Comparison of ENCODE assay signal across 33 cellular contexts in genomic region chr4:148405161-148405893, GRCh38.
"Had no signal": no experiment of that assay in that cellular context is flagged by ENCODE, and none has a peak within 500 bp of the region (broad histone marks: within the 10 kb centered on the region; RNA-seq: fewer than 3 reads in every experiment).

No MANE protein-coding gene starts in this region.

- H3K27ac ChIP-seq: breast epithelium, epithelial cell of prostate, esophagus squamous epithelium, heart right ventricle, skin epidermis, tibial artery, VCaP had no signal

- H3K9ac ChIP-seq: SK-N-SH had no signal

- H3K4me1 Mint-ChIP-seq: activated CD4-positive, alpha-beta T cell treated with anti-CD3 and anti-CD28 coated beads, Interleukin-2, amount 10 ng/mL, durations not matched to agents 24 days and 14 days; activated naive CD4-positive, alpha-beta T cell treated with anti-CD3 and anti-CD28 coated beads, Interleukin-2, amount 10 ng/mL, durations not matched to agents 7 days and 5 days; natural killer cell; stimulated activated effector memory CD8-positive, alpha-beta T cell treated with anti-CD3 and anti-CD28 coated beads, Interleukin-12 subunit alpha, Interleukin-12 subunit beta, amount 100 ng/mL, for 72 hours had no signal

- H3K4me3 ChIP-seq: breast epithelium, esophagus squamous epithelium, heart right ventricle, skin epidermis, tibial artery had no signal

- DNase-seq: activated CD4-positive, alpha-beta memory T cell treated with anti-CD3 and anti-CD28 coated beads for 36 hours; activated CD4-positive, alpha-beta T cell treated with anti-CD3 and anti-CD28 coated beads, Interleukin-2, amount 10 ng/mL, durations not matched to agents 24 days and 14 days; activated CD8-positive, alpha-beta memory T cell treated with anti-CD3 and anti-CD28 coated beads, Interleukin-2, amount 50 U/mL, for 48 hours; activated gamma-delta T cell; activated naive CD4-positive, alpha-beta T cell treated with anti-CD3 and anti-CD28 coated beads, Interleukin-2, amount 10 ng/mL, durations not matched to agents 7 days and 5 days; activated naive CD8-positive, alpha-beta T cell treated with anti-CD3 and anti-CD28 coated beads, Interleukin-2, amount 50 U/mL, for 24 hours; activated T-cell treated with anti-CD3 and anti-CD28 coated beads, Interleukin-2, amount 50 U/mL, for 24 hours; amygdala; central memory CD4-positive, alpha-beta T cell; effector CD8-positive, alpha-beta T cell; esophagus squamous epithelium; foreskin melanocyte; heart right ventricle; kidney glomerular epithelial cell; left ventricle myocardium superior; midbrain; natural killer cell; SK-N-SH; stimulated activated CD4-positive, alpha-beta T cell treated with anti-CD3 and anti-CD28 coated beads, Interleukin-4, amount 100 ng/mL, for 24 hours; stimulated activated naive CD8-positive, alpha-beta T cell treated with anti-CD3 and anti-CD28 coated beads, Interleukin-15, amount 100 ng/mL, for 72 hours; SW 1271; T-helper 9 cell; tibial artery had no signal

- H3K36me3 Mint-ChIP-seq: activated CD4-positive, alpha-beta memory T cell treated with anti-CD3 and anti-CD28 coated beads for 36 hours; activated naive CD4-positive, alpha-beta T cell treated with anti-CD3 and anti-CD28 coated beads, Interleukin-2, amount 10 ng/mL, durations not matched to agents 7 days and 5 days; natural killer cell; stimulated activated effector memory CD8-positive, alpha-beta T cell treated with anti-CD3 and anti-CD28 coated beads, Interleukin-12 subunit alpha, Interleukin-12 subunit beta, amount 100 ng/mL, for 72 hours had no signal

- ATAC-seq: activated CD4-positive, CD25-positive, alpha-beta regulatory T cell treated with anti-CD3 and anti-CD28 coated beads, Interleukin-2, amount 50 U/mL, for 24 hours; activated naive CD8-positive, alpha-beta T cell treated with anti-CD3 and anti-CD28 coated beads, Interleukin-2, amount 50 U/mL, for 24 hours; heart right ventricle; left ventricle myocardium superior; natural killer cell; sciatic nerve; stimulated activated effector memory CD8-positive, alpha-beta T cell treated with anti-CD3 and anti-CD28 coated beads, Interleukin-12 subunit alpha, Interleukin-12 subunit beta, amount 100 ng/mL, for 72 hours; stimulated activated naive CD8-positive, alpha-beta T cell treated with anti-CD3 and anti-CD28 coated beads, Interleukin-15, amount 100 ng/mL, for 72 hours had no signal

- H3K4me3 Mint-ChIP-seq: activated CD4-positive, alpha-beta memory T cell treated with anti-CD3 and anti-CD28 coated beads for 36 hours; activated CD4-positive, alpha-beta T cell treated with anti-CD3 and anti-CD28 coated beads, Interleukin-2, amount 10 ng/mL, durations not matched to agents 24 days and 14 days; activated naive CD4-positive, alpha-beta T cell treated with anti-CD3 and anti-CD28 coated beads, Interleukin-2, amount 10 ng/mL, durations not matched to agents 7 days and 5 days; activated naive CD8-positive, alpha-beta T cell treated with anti-CD3 and anti-CD28 coated beads, Interleukin-2, amount 50 U/mL, for 24 hours; activated T-cell treated with anti-CD3 and anti-CD28 coated beads, Interleukin-2, amount 50 U/mL, for 24 hours; memory B cell; natural killer cell; stimulated activated effector memory CD8-positive, alpha-beta T cell treated with anti-CD3 and anti-CD28 coated beads, Interleukin-12 subunit alpha, Interleukin-12 subunit beta, amount 100 ng/mL, for 72 hours; stimulated activated naive CD8-positive, alpha-beta T cell treated with anti-CD3 and anti-CD28 coated beads, Interleukin-15, amount 100 ng/mL, for 72 hours; T-helper 1 cell treated with Interleukin-12 subunit alpha and Interleukin-12 subunit beta and Interleukin-4 antibody, amounts not matched to agents 30 μg/mL and 1 μg/mL, for 36 hours had no signal

- H3K9me3 Mint-ChIP-seq: activated CD4-positive, alpha-beta memory T cell treated with anti-CD3 and anti-CD28 coated beads for 36 hours; activated CD4-positive, alpha-beta T cell treated with anti-CD3 and anti-CD28 coated beads, Interleukin-2, amount 10 ng/mL, durations not matched to agents 24 days and 14 days; activated naive CD4-positive, alpha-beta T cell treated with anti-CD3 and anti-CD28 coated beads, Interleukin-2, amount 10 ng/mL, durations not matched to agents 7 days and 5 days; activated naive CD8-positive, alpha-beta T cell treated with anti-CD3 and anti-CD28 coated beads, Interleukin-2, amount 50 U/mL, for 24 hours; activated T-cell treated with anti-CD3 and anti-CD28 coated beads, Interleukin-2, amount 50 U/mL, for 24 hours; memory B cell; natural killer cell; stimulated activated effector memory CD8-positive, alpha-beta T cell treated with anti-CD3 and anti-CD28 coated beads, Interleukin-12 subunit alpha, Interleukin-12 subunit beta, amount 100 ng/mL, for 72 hours; stimulated activated naive CD8-positive, alpha-beta T cell treated with anti-CD3 and anti-CD28 coated beads, Interleukin-15, amount 100 ng/mL, for 72 hours; T-helper 1 cell treated with Interleukin-12 subunit alpha and Interleukin-12 subunit beta and Interleukin-4 antibody, amounts not matched to agents 30 μg/mL and 1 μg/mL, for 36 hours had no signal

- H3K9me3 ChIP-seq: breast epithelium, esophagus squamous epithelium, heart right ventricle, SK-N-SH, tibial artery had no signal

- H3K27me3 ChIP-seq: breast epithelium, esophagus squamous epithelium, heart right ventricle, tibial artery had no signal

- H3K27me3 Mint-ChIP-seq: activated CD4-positive, alpha-beta memory T cell treated with anti-CD3 and anti-CD28 coated beads for 36 hours; activated CD4-positive, alpha-beta T cell treated with anti-CD3 and anti-CD28 coated beads, Interleukin-2, amount 10 ng/mL, durations not matched to agents 24 days and 14 days; activated naive CD4-positive, alpha-beta T cell treated with anti-CD3 and anti-CD28 coated beads, Interleukin-2, amount 10 ng/mL, durations not matched to agents 7 days and 5 days; activated naive CD8-positive, alpha-beta T cell treated with anti-CD3 and anti-CD28 coated beads, Interleukin-2, amount 50 U/mL, for 24 hours; activated T-cell treated with anti-CD3 and anti-CD28 coated beads, Interleukin-2, amount 50 U/mL, for 24 hours; memory B cell; progenitor cell of endocrine pancreas; stimulated activated naive CD8-positive, alpha-beta T cell treated with anti-CD3 and anti-CD28 coated beads, Interleukin-15, amount 100 ng/mL, for 72 hours had no signal

- H3K27ac Mint-ChIP-seq: activated CD4-positive, alpha-beta memory T cell treated with anti-CD3 and anti-CD28 coated beads for 36 hours; activated CD4-positive, alpha-beta T cell treated with anti-CD3 and anti-CD28 coated beads, Interleukin-2, amount 10 ng/mL, durations not matched to agents 24 days and 14 days; activated naive CD4-positive, alpha-beta T cell treated with anti-CD3 and anti-CD28 coated beads, Interleukin-2, amount 10 ng/mL, durations not matched to agents 7 days and 5 days; activated naive CD8-positive, alpha-beta T cell treated with anti-CD3 and anti-CD28 coated beads, Interleukin-2, amount 50 U/mL, for 24 hours; activated T-cell treated with anti-CD3 and anti-CD28 coated beads, Interleukin-2, amount 50 U/mL, for 24 hours; memory B cell; natural killer cell; progenitor cell of endocrine pancreas; stimulated activated effector memory CD8-positive, alpha-beta T cell treated with anti-CD3 and anti-CD28 coated beads, Interleukin-12 subunit alpha, Interleukin-12 subunit beta, amount 100 ng/mL, for 72 hours; stimulated activated naive CD8-positive, alpha-beta T cell treated with anti-CD3 and anti-CD28 coated beads, Interleukin-15, amount 100 ng/mL, for 72 hours; T-helper 1 cell treated with Interleukin-12 subunit alpha and Interleukin-12 subunit beta and Interleukin-4 antibody, amounts not matched to agents 30 μg/mL and 1 μg/mL, for 36 hours had no signal

- H3K4me2 ChIP-seq: SK-N-SH had no signal

- H3K4me1 ChIP-seq: breast epithelium, esophagus squamous epithelium, tibial artery had no signal

- H3K36me3 ChIP-seq: breast epithelium, esophagus squamous epithelium, heart right ventricle, tibial artery had no signal
